23 cellular contexts compared by ENCODE assay signal in genomic region chr7:141102436-141102835, GRCh38. TPM values are rescaled to one million over a fixed set of nuclear protein-coding genes. Genes with fewer than 3 reads are reported as not detected.
"Had no signal": no experiment of that assay in that cellular context is flagged by ENCODE, and none has a peak within 500 bp of the region (broad histone marks: within the 10 kb centered on the region; RNA-seq: fewer than 3 reads in every experiment).

No MANE protein-coding gene starts in this region.

- H2AFZ ChIP-seq: parathyroid adenoma had no signal

- DNase-seq: dermis blood vessel endothelial cell; effector memory CD4-positive, alpha-beta T cell; erythroblast; esophagus squamous epithelium; immature natural killer cell; left ventricle myocardium superior; lower lobe of right lung; natural killer cell; right lobe of liver; stimulated activated CD4-positive, alpha-beta T cell treated with anti-CD3 and anti-CD28 coated beads, Interleukin-2, amount 100 ng/mL, for 24 hours; stimulated activated CD4-positive, alpha-beta T cell treated with anti-CD3 and anti-CD28 coated beads, Interleukin-4, amount 100 ng/mL, for 24 hours; stimulated activated naive CD4-positive, alpha-beta T cell treated with Interleukin-2 at 50 U/mL for 16 hours; stomach; testis; tibial artery; upper lobe of left lung had no signal

- FAIRE-seq: endometrium, keratinocyte, urothelium cell line had no signal

- H3K27me3 ChIP-seq: esophagus squamous epithelium, right lobe of liver, stomach, testis, upper lobe of left lung had no signal

- H3K9me3 ChIP-seq: esophagus squamous epithelium, lower lobe of right lung, right lobe of liver, stomach, testis, tibial artery, upper lobe of left lung had no signal

- H3K4me3 ChIP-seq: coronary artery, esophagus squamous epithelium, lower lobe of right lung, right lobe of liver, smooth muscle cell, stomach, testis, tibial artery, upper lobe of left lung had no signal

- H3K9ac ChIP-seq: parathyroid adenoma had no signal

- H3K36me3 ChIP-seq: esophagus squamous epithelium, lower lobe of right lung, right lobe of liver, stomach, tibial artery, upper lobe of left lung had no signal

- H3K27ac ChIP-seq: coronary artery, esophagus squamous epithelium, lower lobe of right lung, parathyroid adenoma, right lobe of liver, stomach, testis, tibial artery, upper lobe of left lung had no signal

- H3K4me1 ChIP-seq: esophagus squamous epithelium, lower lobe of right lung, right lobe of liver, stomach, testis, tibial artery, upper lobe of left lung had no signal

- H3K4me2 ChIP-seq: smooth muscle cell had no signal

- ATAC-seq: left ventricle myocardium superior; lower lobe of right lung; natural killer cell; right lobe of liver; stimulated activated effector memory CD8-positive, alpha-beta T cell treated with anti-CD3 and anti-CD28 coated beads, Interleukin-12 subunit alpha, Interleukin-12 subunit beta, amount 100 ng/mL, for 72 hours had no signal

RNA-seq across cellular contexts. Expression of gene TMEM178B, which starts 28.6 kb away (rescaled TPM):
- total RNA-seq: natural killer cell had no signal
- polyA plus RNA-seq: immature natural killer cell, keratinocyte, smooth muscle cell had no signal
